8 cellular contexts compared by ENCODE assay signal in genomic region chr4:158671915-158672806, GRCh38. TPM values are rescaled to one million over a fixed set of nuclear protein-coding genes. Genes with fewer than 3 reads are reported as not detected.
DNase-seq lines count a peak whose midpoint lies in the region; ATAC-seq and TF ChIP-seq lines count a peak whose summit lies in the region.

ETFDH (plus strand) TSS chr4:158672296; CDS start chr4:158672457, 161 bp downstream.

- peak within 1 kb of the TSS; percentile 90 for H3K4me3 Mint-ChIP-seq in T-helper 1 cell treated with Interleukin-12 subunit alpha and Interleukin-12 subunit beta and Interleukin-4 antibody, amounts not matched to agents 30 μg/mL and 1 μg/mL, for 36 hours

- ATAC-seq in HG02884 (IDR thresholded peaks at IDR 0.05; ENCODE audit: unreplicated experiment) (peak; percentile 79), heart right ventricle (peak; percentile 93 to 97 (median 96)), upper lobe of left lung (ENCODE audit: low FRiP score in 2 of 2) (peak; percentile 97 to 99)

- H3K27ac ChIP-seq in heart right ventricle = peak within 1 kb of the TSS; percentile 94 to 98 (median 96)
- H3K27ac ChIP-seq in upper lobe of left lung = peak within 1 kb of the TSS; percentile 93 to 98 (median 95)

- peaks cover 0 to 15% (median 0%) of the 10 kb centered on the region in 9 donors for H3K36me3 ChIP-seq in heart right ventricle
- H3K36me3 ChIP-seq in upper lobe of left lung = no peaks in the 10 kb centered on the region

- no peaks in the 10 kb centered on the region for H3K9me3 Mint-ChIP-seq in T-helper 1 cell treated with Interleukin-12 subunit alpha and Interleukin-12 subunit beta and Interleukin-4 antibody, amounts not matched to agents 30 μg/mL and 1 μg/mL, for 36 hours

- in situ Hi-C loops in GM13977 (cut with MboI; ENCODE audit: low pct_unique_long_range_greater_than_20kb, low sequenced_read_pairs, unreplicated experiment) = no loop called here

- TF ChIP-seq EP300 in upper lobe of left lung (IDR thresholded peaks at IDR 0.05) = peak in 1 of 4 donors; percentile 84

- TF ChIP-seq POLR2A in upper lobe of left lung (IDR thresholded peaks at IDR 0.05) = peak in 3 of 4 donors; percentile 71 to 88 (median 88)

- WGBS in heart right ventricle, 2 donors = 0% methylated on average over 60 of the region's 60 CpGs
- 1% methylated on average over 26 to 39 of the region's 60 CpGs for WGBS in upper lobe of left lung, 2 donors

- peak within 1 kb of the TSS; percentile 67 to 94 (median 86) for H3K4me3 ChIP-seq in heart right ventricle
- peak within 1 kb of the TSS; percentile 89 to 98 (median 90) for H3K4me3 ChIP-seq in upper lobe of left lung

- peak; percentile 94 for DNase-seq in GM13977 (ENCODE audit: low spot score)
- peak; percentile 93 for DNase-seq in NCI-H146 treated with DMSO at 0.1 percent for 48 hours (lab: John Stamatoyannopoulos, UW; ENCODE audit: unreplicated experiment)
- peak; percentile 98 for DNase-seq in amniotic stem cell (lab: John Stamatoyannopoulos, UW)
- peak; percentile 99 for DNase-seq in heart right ventricle
- DNase-seq in posterior cingulate gyrus = peak; percentile 98 to 100 (median 99)
- peak; percentile 99 for DNase-seq in upper lobe of left lung

- peaks cover 27% of the 10 kb centered on the region for H3K4me1 Mint-ChIP-seq in T-helper 1 cell treated with Interleukin-12 subunit alpha and Interleukin-12 subunit beta and Interleukin-4 antibody, amounts not matched to agents 30 μg/mL and 1 μg/mL, for 36 hours (ENCODE audit: low read depth)

- H3K27me3 ChIP-seq in heart right ventricle (no peaks in the 10 kb centered on the region), upper lobe of left lung (no peaks in the 10 kb centered on the region)

- H3K4me1 ChIP-seq in heart right ventricle (peaks cover 0 to 31% (median 27%) of the 10 kb centered on the region in 9 donors), upper lobe of left lung (peaks cover 13 to 22% (median 15%) of the 10 kb centered on the region in 4 donors)

- intact Hi-C loops in heart right ventricle (cut with DNase I) (no loop called here), posterior cingulate gyrus (cut with DNase I) (loop anchor here (2.0 kb wide), 1 partner anchor 51 kb away; the partner anchor contains the start of gene PPID)

- H3K27me3 Mint-ChIP-seq in T-helper 1 cell treated with Interleukin-12 subunit alpha and Interleukin-12 subunit beta and Interleukin-4 antibody, amounts not matched to agents 30 μg/mL and 1 μg/mL, for 36 hours (ENCODE audit: low read depth) = no peaks in the 10 kb centered on the region

- TF ChIP-seq CTCF in GM13977 (IDR thresholded peaks at IDR 0.05; ENCODE audit: extremely low read depth, insufficient read depth, missing control alignments) (peak; percentile 91), heart right ventricle (IDR thresholded peaks at IDR 0.05) (peak; percentile 48 to 89 (median 61)), upper lobe of left lung (IDR thresholded peaks at IDR 0.05) (peak in 5 of 6 experiments; percentile 71 to 87 (median 82))

- peak within 1 kb of the TSS; percentile 92 for H3K27ac Mint-ChIP-seq in T-helper 1 cell treated with Interleukin-12 subunit alpha and Interleukin-12 subunit beta and Interleukin-4 antibody, amounts not matched to agents 30 μg/mL and 1 μg/mL, for 36 hours

- H3K9me3 ChIP-seq in heart right ventricle (no peaks in the 10 kb centered on the region), upper lobe of left lung (no peaks in the 10 kb centered on the region)

- H3K36me3 Mint-ChIP-seq in T-helper 1 cell treated with Interleukin-12 subunit alpha and Interleukin-12 subunit beta and Interleukin-4 antibody, amounts not matched to agents 30 μg/mL and 1 μg/mL, for 36 hours (ENCODE audit: low read depth) = peaks cover 4% of the 10 kb centered on the region

RNA-seq across cellular contexts. Expression of gene ETFDH, which starts in this region (rescaled TPM):
- total RNA-seq in heart right ventricle (100 to 1,000 TPM; 140 to 305 (median 219) TPM), upper lobe of left lung (10 to 100 TPM; 12.2 to 44.2 (median 22.3) TPM)
- 100 to 1,000 TPM in 1 of 2 donors, 10 to 100 TPM in 1; 47.3 to 141 TPM for polyA plus RNA-seq in heart right ventricle

Comparison
In these comparisons a context has a peak if more than half of its experiments do, and no peak if none do; other contexts are left out.
1. Peak in every context shown above with its lines: DNase-seq, ATAC-seq, H3K4me3 ChIP-seq and H3K27ac ChIP-seq.